In genomic region chr14:75063013-75063412, GRCh38 we compare ENCODE assay signal across 7 cellular contexts. TPM values are rescaled to one million over a fixed set of nuclear protein-coding genes. Genes with fewer than 3 reads are reported as not detected.
DNase-seq lines count a peak whose midpoint lies in the region; ATAC-seq and TF ChIP-seq lines count a peak whose summit lies in the region.

No MANE protein-coding gene starts in this region.

- H3K9me3 ChIP-seq in WERI-Rb-1 (ENCODE audit: severe bottlenecking) (peaks cover 7% of the 10 kb centered on the region), right cardiac atrium (ENCODE audit: control insufficient read depth, low read length) (no peaks in the 10 kb centered on the region)

- peak overlapping the region; percentile 65 for H3K4me3 ChIP-seq in HFF-Myc (replicated peaks; ENCODE audit: low read depth, low read length)
- peak overlapping the region; percentile 65 for H3K4me3 ChIP-seq in WERI-Rb-1 (ENCODE audit: low read depth, low read length)
- H3K4me3 ChIP-seq in right cardiac atrium (ENCODE audit: low read length), result peak overlapping the region; percentile 85

- WGBS in right cardiac atrium, result 36% methylated on average over 5 of the region's 5 CpGs

- intact Hi-C loops in right cardiac atrium (cut with DNase I), result loop anchor here in 1 of 4 donors (10.0 kb wide), 1 partner anchor 58 kb away; the partner anchor contains the start of gene EIF2B2

- H3K36me3 ChIP-seq in WERI-Rb-1, result peaks cover 29% of the 10 kb centered on the region

- peaks cover 5 to 14% of the 10 kb centered on the region in 2 donors for H3K4me1 Mint-ChIP-seq in stimulated activated naive B cell treated with anti-CD40 and anti-IgM and Interleukin-4, amounts not matched to agents 10 μg/mL and 1 μg/mL and 100 μg/mL, for 72 hours

- H3K4me1 ChIP-seq in right cardiac atrium (ENCODE audit: control insufficient read depth, insufficient read depth, low read length), result no peaks in the 10 kb centered on the region

- no peaks in the 10 kb centered on the region for H3K9me3 Mint-ChIP-seq in stimulated activated naive B cell treated with anti-CD40 and anti-IgM and Interleukin-4, amounts not matched to agents 10 μg/mL and 1 μg/mL and 100 μg/mL, for 72 hours

- H3K27me3 Mint-ChIP-seq in stimulated activated naive B cell treated with anti-CD40 and anti-IgM and Interleukin-4, amounts not matched to agents 10 μg/mL and 1 μg/mL and 100 μg/mL, for 72 hours, result no peaks in the 10 kb centered on the region

- H3K36me3 Mint-ChIP-seq in stimulated activated naive B cell treated with anti-CD40 and anti-IgM and Interleukin-4, amounts not matched to agents 10 μg/mL and 1 μg/mL and 100 μg/mL, for 72 hours, result peaks cover 15 to 22% of the 10 kb centered on the region in 2 donors

- TF ChIP-seq CTCF in HFF-Myc (IDR thresholded peaks at IDR 0.05; ENCODE audit: low read depth, low read length, missing control alignments), result no peak
- no peak for TF ChIP-seq CTCF in WERI-Rb-1 (IDR thresholded peaks at IDR 0.05; ENCODE audit: low read depth, low read length)

- H3K27ac ChIP-seq in WERI-Rb-1 (peak overlapping the region; percentile 86), right cardiac atrium (ENCODE audit: low read length) (no peak overlapping the region)

- peak overlapping the region; percentile 98 for H3K27ac Mint-ChIP-seq in stimulated activated naive B cell treated with anti-CD40 and anti-IgM and Interleukin-4, amounts not matched to agents 10 μg/mL and 1 μg/mL and 100 μg/mL, for 72 hours

- ATAC-seq in right cardiac atrium (no peak), HG03095 (IDR thresholded peaks at IDR 0.05; ENCODE audit: unreplicated experiment) (no peak), GM21526 (IDR thresholded peaks at IDR 0.05; ENCODE audit: low FRiP score, unreplicated experiment) (no peak)
- ATAC-seq in stimulated activated naive B cell treated with anti-CD40 and anti-IgM and Interleukin-4, amounts not matched to agents 10 μg/mL and 1 μg/mL and 100 μg/mL, for 72 hours (replicated peaks), result peak in 1 of 2 donors; percentile 4

- no peaks in the 10 kb centered on the region for H3K27me3 ChIP-seq in WERI-Rb-1 (ENCODE audit: insufficient read depth, low read depth, severe bottlenecking)
- H3K27me3 ChIP-seq in right cardiac atrium (ENCODE audit: control insufficient read depth, insufficient read depth), result no peaks in the 10 kb centered on the region

- peak overlapping the region; percentile 95 to 100 for H3K4me3 Mint-ChIP-seq in stimulated activated naive B cell treated with anti-CD40 and anti-IgM and Interleukin-4, amounts not matched to agents 10 μg/mL and 1 μg/mL and 100 μg/mL, for 72 hours

- no peak for DNase-seq in HFF-Myc (ENCODE audit: extremely low read depth, low read depth)
- DNase-seq in WERI-Rb-1, result no peak
- DNase-seq in right cardiac atrium, result no peak
- DNase-seq in stimulated activated naive B cell treated with anti-CD40 and anti-IgM and Interleukin-4, amounts not matched to agents 10 μg/mL and 1 μg/mL and 100 μg/mL, for 72 hours, result no peak
- no peak for DNase-seq in stimulated activated CD4-positive, alpha-beta T cell treated with anti-CD3 and anti-CD28 coated beads, Interleukin-2, amount 100 ng/mL, for 48 hours

RNA-seq across cellular contexts. Expression of gene ACYP1, which starts 0.8 kb away (rescaled TPM):
- total RNA-seq in right cardiac atrium, result 10 to 100 TPM; 10.2 to 14.2 (median 11.5) TPM
- 24.0 TPM for polyA plus RNA-seq in right cardiac atrium

RNA-seq across cellular contexts. Expression of gene ZC2HC1C, which starts 6.4 kb away (rescaled TPM):
- 10 to 100 TPM in 1 of 4 donors, 1 to 10 TPM in 3; 6.9 to 10.8 (median 9.1) TPM for total RNA-seq in right cardiac atrium
- 8.4 TPM for polyA plus RNA-seq in right cardiac atrium

RNA-seq across cellular contexts. Expression of gene MLH3, which starts 11.7 kb away (rescaled TPM):
- total RNA-seq in right cardiac atrium, result 10 to 100 TPM; 23.2 to 27.7 (median 25.1) TPM
- 12.5 TPM for polyA plus RNA-seq in right cardiac atrium
